19 cellular contexts compared by ENCODE assay signal in the genomic region with DNA sequence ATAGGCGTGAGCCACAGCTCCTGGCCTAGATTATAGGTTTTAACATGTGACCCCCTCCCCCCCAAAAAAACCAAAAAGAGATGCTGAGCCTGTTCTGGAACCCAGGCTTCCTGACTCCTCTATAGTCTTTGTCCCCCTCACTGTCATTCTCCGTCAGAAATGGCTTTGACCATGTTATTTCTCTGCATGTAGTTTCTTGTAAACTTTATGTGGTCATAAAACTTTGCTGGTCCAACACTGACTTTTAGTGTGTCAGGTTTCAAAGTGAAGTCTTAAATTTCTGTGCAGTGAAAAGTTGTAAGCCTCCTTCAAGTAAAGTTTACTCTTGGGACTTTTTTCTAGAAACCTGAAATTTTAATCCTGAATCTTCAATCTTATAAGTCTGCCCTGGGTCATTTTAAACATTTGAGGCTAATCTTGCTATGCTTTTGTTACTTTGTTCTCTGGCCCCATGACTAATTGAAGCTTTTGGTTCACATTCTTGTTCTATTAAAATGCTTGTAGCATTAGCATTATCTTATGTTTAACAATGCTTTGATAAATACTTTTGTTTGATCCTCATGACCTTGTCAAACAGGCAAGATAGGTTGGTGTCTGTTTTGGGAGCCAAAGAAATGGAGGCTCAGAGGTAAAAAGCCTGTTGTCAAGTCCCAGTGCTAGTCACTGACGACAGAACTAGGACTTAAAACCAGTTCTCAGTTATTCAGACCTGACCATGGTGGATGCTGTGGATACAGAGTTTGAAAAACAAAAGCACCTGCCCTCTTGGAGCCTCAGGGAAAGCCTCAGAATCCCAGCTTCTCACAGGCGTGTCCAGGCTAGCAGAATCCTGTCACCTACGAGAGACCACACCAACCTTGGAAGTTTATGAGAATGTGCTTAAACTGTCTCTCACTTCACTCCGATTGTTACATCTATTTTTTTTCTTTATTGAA.
DNase-seq lines count a peak whose midpoint lies in the region; ATAC-seq and TF ChIP-seq lines count a peak whose summit lies in the region.
"Had no signal": no experiment of that assay in that cellular context is flagged by ENCODE, and none has a peak within 500 bp of the region (broad histone marks: within the 10 kb centered on the region; RNA-seq: fewer than 3 reads in every experiment).

No MANE protein-coding gene starts in this region.

- intact Hi-C loops in gastrocnemius medialis (cut with DNase I; ENCODE audit: low total_unique reads) (loop anchor here (5.0 kb wide), 1 partner anchor 135 kb away; no protein-coding TSS in a partner anchor), Calu3 (cut with micrococcal nuclease; ENCODE audit: unreplicated experiment) (no loop called here)
- intact Hi-C loops in CD4-positive, alpha-beta T cell (cut with DNase I, micrococcal nuclease), result no loop called here

- H3K9me3 ChIP-seq in SJCRH30 (replicated peaks) (no peaks in the 10 kb centered on the region), gastrocnemius medialis (no peaks in the 10 kb centered on the region)
- no peaks in the 10 kb centered on the region for H3K9me3 ChIP-seq in CD4-positive, alpha-beta T cell (ENCODE audit: control insufficient read depth, low read length)
- H3K9me3 ChIP-seq: BE2C, pancreas, SJSA1, tibial nerve had no signal

- H3K4me1 ChIP-seq in SJCRH30, result peaks cover 47% of the 10 kb centered on the region
- peaks cover 33% of the 10 kb centered on the region for H3K4me1 ChIP-seq in foreskin keratinocyte
- peaks cover 38 to 50% of the 10 kb centered on the region in 2 donors for H3K4me1 ChIP-seq in gastrocnemius medialis

- POLR2A ChIA-PET in CD4-positive, alpha-beta T cell (lab: Charles Lee), result no interaction called here

- H3K27me3 Mint-ChIP-seq in HFFc6 (ENCODE audit: insufficient read depth) (no peaks in the 10 kb centered on the region), Calu3 (ENCODE audit: unreplicated experiment) (no peaks in the 10 kb centered on the region)
- H3K27me3 Mint-ChIP-seq in CD4-positive, alpha-beta T cell, result no peaks in the 10 kb centered on the region

- TF ChIP-seq POLR2A in gastrocnemius medialis (IDR thresholded peaks at IDR 0.05), result no peak

- H3K9me3 Mint-ChIP-seq in HFFc6 (no peaks in the 10 kb centered on the region), Calu3 (ENCODE audit: low read depth, unreplicated experiment) (no peaks in the 10 kb centered on the region)
- no peaks in the 10 kb centered on the region for H3K9me3 Mint-ChIP-seq in CD4-positive, alpha-beta T cell

- 0 out of 2 replicates have a peak, but pooled peaks cover 4% of the 10 kb centered on the region for H3K36me3 ChIP-seq in SJCRH30
- peaks cover 0 to 6% of the 10 kb centered on the region in 2 donors for H3K36me3 ChIP-seq in gastrocnemius medialis

- TF ChIP-seq CTCF in HFFc6 (IDR thresholded peaks at IDR 0.05) (no peak), foreskin keratinocyte (conservative IDR thresholded peaks at IDR 0.05) (no peak), gastrocnemius medialis (IDR thresholded peaks at IDR 0.05 in 4 of 5, conservative IDR thresholded peaks at IDR 0.05 in 1 of 5) (no peak), Calu3 (IDR thresholded peaks at IDR 0.05; ENCODE audit: unreplicated experiment) (no peak)
- no peak for TF ChIP-seq CTCF in CD4-positive, alpha-beta T cell (IDR thresholded peaks at IDR 0.05)

- ATAC-seq in foreskin keratinocyte (peak; percentile 65), gastrocnemius medialis (no peak), HG02973 (IDR thresholded peaks at IDR 0.05; ENCODE audit: unreplicated experiment) (no peak)
- ATAC-seq in CD4-positive, alpha-beta T cell (ENCODE audit: poor library complexity), result no peak
- ATAC-seq: pancreas had no signal

- peak overlapping the region; percentile 89 for H3K27ac ChIP-seq in SJCRH30
- H3K27ac ChIP-seq in foreskin keratinocyte, result peak overlapping the region; percentile 74
- peak overlapping the region in 3 of 4 donors; percentile 23 to 41 (median 33) for H3K27ac ChIP-seq in gastrocnemius medialis
- no peak overlapping the region for H3K27ac ChIP-seq in CD4-positive, alpha-beta T cell (ENCODE audit: low read depth, low read length)
- H3K27ac ChIP-seq: KMS-11, pancreas, tibial nerve had no signal

- peaks cover 16% of the 10 kb centered on the region; the same call in 1 of the 2 replicates for H3K36me3 Mint-ChIP-seq in HFFc6 (ENCODE audit: low read depth)
- H3K36me3 Mint-ChIP-seq in Calu3 (ENCODE audit: insufficient read depth, unreplicated experiment), result peaks cover 25% of the 10 kb centered on the region
- H3K36me3 Mint-ChIP-seq in CD4-positive, alpha-beta T cell (ENCODE audit: low read depth), result peaks cover 83% of the 10 kb centered on the region

- H3K27me3 ChIP-seq in SJCRH30, result no peaks in the 10 kb centered on the region
- no peaks in the 10 kb centered on the region for H3K27me3 ChIP-seq in foreskin keratinocyte
- H3K27me3 ChIP-seq in gastrocnemius medialis, result no peaks in the 10 kb centered on the region
- H3K27me3 ChIP-seq in CD4-positive, alpha-beta T cell (ENCODE audit: control insufficient read depth, insufficient read depth, low read length), result no peaks in the 10 kb centered on the region
- H3K27me3 ChIP-seq: BE2C, pancreas, SJSA1, tibial nerve had no signal

- H3K4me3 ChIP-seq in SJCRH30 (no peak overlapping the region), gastrocnemius medialis (no peak overlapping the region)
- H3K4me3 ChIP-seq: pancreas, SJSA1, tibial nerve had no signal

- CTCF ChIA-PET in Calu3 (lab: Charles Lee), result interaction anchor here (0.8 kb wide), 1 partner anchor 22 kb away, joined by 8 read pairs; no protein-coding TSS in a partner anchor
- CTCF ChIA-PET in CD4-positive, alpha-beta T cell (lab: Charles Lee), result interaction anchor here (1.1 kb wide), 1 partner anchor 12 kb away, joined by 3 read pairs; no protein-coding TSS in a partner anchor

- BruUV-seq in Calu3 (replicated peaks; lab: Mats Ljungman, UMichigan), result no TSS peak

- peak overlapping the region; percentile 15 for H3K27ac Mint-ChIP-seq in HFFc6
- no peak overlapping the region for H3K27ac Mint-ChIP-seq in Calu3 (ENCODE audit: unreplicated experiment)
- H3K27ac Mint-ChIP-seq in CD4-positive, alpha-beta T cell, result no peak overlapping the region

- H3K4me1 Mint-ChIP-seq in HFFc6 (ENCODE audit: low read depth), result peaks cover 54% of the 10 kb centered on the region
- H3K4me1 Mint-ChIP-seq in Calu3 (ENCODE audit: low read depth, unreplicated experiment), result peaks cover 27% of the 10 kb centered on the region
- H3K4me1 Mint-ChIP-seq in CD4-positive, alpha-beta T cell (ENCODE audit: low read depth), result peaks cover 4% of the 10 kb centered on the region

- in situ Hi-C loops in gastrocnemius medialis (cut with MboI; ENCODE audit: low sequenced_read_pairs in 4 of 4), result no loop called here

- H3K4me3 Mint-ChIP-seq in HFFc6, result no peak overlapping the region
- no peak overlapping the region for H3K4me3 Mint-ChIP-seq in Calu3 (ENCODE audit: low read depth, unreplicated experiment)
- no peak overlapping the region for H3K4me3 Mint-ChIP-seq in CD4-positive, alpha-beta T cell

- DNase-seq in HFFc6, result no peak
- peak; percentile 53 to 75 for DNase-seq in SJCRH30
- peak; percentile 88 to 92 for DNase-seq in foreskin keratinocyte
- no peak for DNase-seq in gastrocnemius medialis
- no peak for DNase-seq in Calu3
- no peak for DNase-seq in CD4-positive, alpha-beta T cell
- DNase-seq: activated CD4-positive, alpha-beta T cell treated with anti-CD3 and anti-CD28 coated beads for 4 hours; activated naive CD4-positive, alpha-beta T cell; BE2C; DMS153; hippocampal formation; NCI-H1436 treated with DMSO at 0.1 percent for 48 hours; NCI-H446; pancreas; T-helper 9 cell had no signal

Comparison
In these comparisons a context has a peak if more than half of its experiments do, and no peak if none do; other contexts are left out.
1. DNase-seq: peak in SJCRH30 (2 of 2) and foreskin keratinocyte (2 of 2); none in HFFc6 (single experiment), gastrocnemius medialis (0 of 2), Calu3 (single experiment) and CD4-positive, alpha-beta T cell (0 of 10).